In genomic region chr9:6216002-6216401, GRCh38 we compare ENCODE assay signal across 22 cellular contexts. TPM values are rescaled to one million over a fixed set of nuclear protein-coding genes. Genes with fewer than 3 reads are reported as not detected.
A peak's percentile ranks its signal among the peaks of the same experiment; 100 is the strongest.
DNase-seq lines count a peak whose midpoint lies in the region; ATAC-seq and TF ChIP-seq lines count a peak whose summit lies in the region.
"Had no signal": no experiment of that assay in that cellular context is flagged by ENCODE, and none has a peak within 500 bp of the region (broad histone marks: within the 10 kb centered on the region; RNA-seq: fewer than 3 reads in every experiment).

No MANE protein-coding gene starts in this region.

- H3K9me3 ChIP-seq in gastroesophageal sphincter (peaks cover 0 to under 1% (median 0%) of the 10 kb centered on the region in 3 donors), psoas muscle (no peaks in the 10 kb centered on the region), upper lobe of left lung (peaks cover 0 to 2% (median under 1%) of the 10 kb centered on the region in 4 donors)

- H3K36me3 ChIP-seq in gastroesophageal sphincter (no peaks in the 10 kb centered on the region), psoas muscle (ENCODE audit: insufficient read depth in 1 of 2, low read depth in 1 of 2) (no peaks in the 10 kb centered on the region), upper lobe of left lung (no peaks in the 10 kb centered on the region)

- intact Hi-C loops in psoas muscle (cut with DNase I) = no loop called here

- TF ChIP-seq CTCF in cardiac fibroblast (IDR thresholded peaks at IDR 0.05; ENCODE audit: low read depth, low read length) (no peak), gastroesophageal sphincter (IDR thresholded peaks at IDR 0.05) (no peak), psoas muscle (IDR thresholded peaks at IDR 0.05) (no peak), upper lobe of left lung (IDR thresholded peaks at IDR 0.05) (no peak)

- DNase-seq in cardiac fibroblast (ENCODE audit: low read depth in 2 of 2) (no peak), psoas muscle (no peak), upper lobe of left lung (no peak), NOMO-1 treated with dmso at 0.1 percent for 144 hours (lab: John Stamatoyannopoulos, UW; ENCODE audit: unreplicated experiment) (no peak), NOMO-1 treated with DMSO at 0.1 percent for 48 hours (lab: John Stamatoyannopoulos, UW; ENCODE audit: unreplicated experiment) (no peak), SHP77 (lab: John Stamatoyannopoulos, UW) (no peak)
- DNase-seq: activated CD4-positive, alpha-beta T cell treated with anti-CD3 and anti-CD28 coated beads, Interleukin-2, amount 10 ng/mL, durations not matched to agents 24 days and 14 days; CD4-positive, CD25-positive, alpha-beta regulatory T cell; endodermal cell; GOT3; left colon; NCI-H187 treated with DMSO at 0.1 percent for 48 hours; NCI-H226; PC-9 had no signal

- WGBS in gastroesophageal sphincter (ENCODE audit: low coverage in 1 of 2), 2 donors = 38 to 47% methylated on average over 3 of the region's 3 CpGs
- 67 to 69% (median 69%) methylated on average over 3 of the region's 3 CpGs for WGBS in psoas muscle, 3 donors
- 70 to 72% methylated on average over 3 of the region's 3 CpGs for WGBS in upper lobe of left lung, 2 donors

- TF ChIP-seq POLR2A in gastroesophageal sphincter (IDR thresholded peaks at IDR 0.05) (no peak), upper lobe of left lung (IDR thresholded peaks at IDR 0.05) (no peak)

- TF ChIP-seq EP300 in gastroesophageal sphincter (IDR thresholded peaks at IDR 0.05) = no peak
- TF ChIP-seq EP300 in upper lobe of left lung (IDR thresholded peaks at IDR 0.05) = no peak

- peak overlapping the region; percentile 78 to 87 (median 84) for H3K27ac ChIP-seq in gastroesophageal sphincter
- H3K27ac ChIP-seq in psoas muscle = no peak overlapping the region
- H3K27ac ChIP-seq in upper lobe of left lung = peak overlapping the region in 3 of 4 donors; percentile 23 to 73 (median 29)
- H3K27ac ChIP-seq: KMS-11, PC-9 had no signal

- ATAC-seq in gastroesophageal sphincter = no peak
- no peak for ATAC-seq in psoas muscle
- ATAC-seq in upper lobe of left lung (ENCODE audit: low FRiP score in 2 of 2) = no peak
- ATAC-seq: activated naive CD4-positive, alpha-beta T cell treated with anti-CD3 and anti-CD28 coated beads, Interleukin-2, amount 50 U/mL, for 72 hours; activated T-helper 17 cell treated with anti-CD3 and anti-CD28 coated beads, Interleukin-2, amount 50 U/mL, for 72 hours had no signal

- no peaks in the 10 kb centered on the region for H3K27me3 ChIP-seq in gastroesophageal sphincter
- H3K27me3 ChIP-seq in psoas muscle (ENCODE audit: insufficient read depth in 3 of 3, low read length in 2 of 3) = no peaks in the 10 kb centered on the region
- H3K27me3 ChIP-seq in upper lobe of left lung = no peaks in the 10 kb centered on the region

- H3K4me3 ChIP-seq in cardiac fibroblast (replicated peaks in 1 of 2; ENCODE audit: low read depth in 2 of 2, low read length in 2 of 2) (peak overlapping the region; percentile 34 to 56), gastroesophageal sphincter (peak overlapping the region; percentile 50 to 63), psoas muscle (peak overlapping the region; percentile 37), upper lobe of left lung (peak overlapping the region in 3 of 4 donors; percentile 18 to 45 (median 30))
- H3K4me3 ChIP-seq: PC-9 had no signal

- H3K4me1 ChIP-seq in gastroesophageal sphincter (peaks cover 8 to 49% (median 11%) of the 10 kb centered on the region in 3 donors), psoas muscle (no peaks in the 10 kb centered on the region), upper lobe of left lung (peaks cover 0 to 9% (median 4%) of the 10 kb centered on the region in 4 donors)

RNA-seq across cellular contexts. Expression of gene IL33, which starts 0.4 kb away (rescaled TPM):
- total RNA-seq in gastroesophageal sphincter (100 to 1,000 TPM in 1 of 4 donors, 10 to 100 TPM in 3; 43.6 to 145 (median 77.8) TPM), psoas muscle (10 to 100 TPM in 1 of 4 donors, 1 to 10 TPM in 3; 4.0 to 11.5 (median 7.1) TPM), upper lobe of left lung (10 to 100 TPM in 5 of 6 donors, 1 to 10 TPM in 1; 4.2 to 60.6 (median 19.3) TPM)
- polyA plus RNA-seq in psoas muscle = 1 to 10 TPM; 2.0 to 2.8 (median 2.6) TPM
- total RNA-seq: activated CD4-positive, alpha-beta T cell treated with anti-CD3 and anti-CD28 coated beads, Interleukin-2, amount 10 ng/mL, durations not matched to agents 24 days and 14 days; activated naive CD4-positive, alpha-beta T cell treated with anti-CD3 and anti-CD28 coated beads, Interleukin-2, amount 50 U/mL, for 72 hours; activated T-helper 17 cell treated with anti-CD3 and anti-CD28 coated beads, Interleukin-2, amount 50 U/mL, for 72 hours; CD4-positive, CD25-positive, alpha-beta regulatory T cell; G401; mononuclear cell; PC-9; T-helper 1 cell treated with Interleukin-12 subunit alpha and Interleukin-12 subunit beta and Interleukin-4 antibody, amounts not matched to agents 30 ng/mL and 1 ng/mL, for 36 hours had no signal
- polyA plus RNA-seq: CD4-positive, CD25-positive, alpha-beta regulatory T cell; neural cell had no signal
